ENCODE assay signal across 1 cellular context in genomic region chr2:158181171-158181570, GRCh38.
A peak's percentile ranks its signal among the peaks of the same experiment; 100 is the strongest.
TF ChIP-seq lines count a peak whose summit lies in the region.

No MANE protein-coding gene starts in this region.

TF ChIP-seq in HepG2, 621 proteins besides CTCF, POLR2A, EP300 and RAD21 (continued from another document):
- peak; percentile 74; the same call in 1 of the 2 replicates for TF ChIP-seq AHDC1 (CRISPR knock-in tag; IDR thresholded peaks at IDR 0.05; ENCODE audit: borderline replicate concordance)
- TF ChIP-seq FOSL2 (CRISPR knock-in tag; IDR thresholded peaks at IDR 0.05) = peak; percentile 86
- peak; percentile 47; the same call in 1 of the 2 replicates for TF ChIP-seq RARA (CRISPR knock-in tag; IDR thresholded peaks at IDR 0.05)
- TF ChIP-seq XRCC5 (optimal IDR thresholded peaks at IDR 0.05; ENCODE audit: low read length) = peak; percentile 17
- TF ChIP-seq ELF3 (CRISPR knock-in tag; IDR thresholded peaks at IDR 0.05) = peak; percentile 32; the same call in 1 of the 2 replicates
- peak; percentile 78; the same call in 1 of the 2 replicates for TF ChIP-seq HOMEZ (CRISPR knock-in tag; IDR thresholded peaks at IDR 0.05; ENCODE audit: low read depth)
- peak; percentile 30; the same call in 1 of the 2 replicates for TF ChIP-seq SOX13 (IDR thresholded peaks at IDR 0.05)
- TF ChIP-seq SOX13 (CRISPR knock-in tag; conservative IDR thresholded peaks at IDR 0.05 in 1 of 2, IDR thresholded peaks at IDR 0.05 in 1 of 2) = peak in 1 of 2 experiments; percentile 53; a peak in 1 of 4 replicates
- TF ChIP-seq ZNF644 (CRISPR knock-in tag; IDR thresholded peaks at IDR 0.05; ENCODE audit: low read depth) = peak; percentile 77
- peak; percentile 26; the same call in 1 of the 2 replicates for TF ChIP-seq TCF7 (IDR thresholded peaks at IDR 0.05; ENCODE audit: low read depth)
- peak; percentile 99 for TF ChIP-seq MAFK (conservative IDR thresholded peaks at IDR 0.05 in 1 of 2, IDR thresholded peaks at IDR 0.05 in 1 of 2; ENCODE audit: low read length in 2 of 2)
- TF ChIP-seq MAFF (IDR thresholded peaks at IDR 0.05; ENCODE audit: low read depth, low read length) = peak; percentile 99
- TF ChIP-seq GPBP1L1 (CRISPR knock-in tag; IDR thresholded peaks at IDR 0.05) = no peak
- no peak for TF ChIP-seq ZNF660 (CRISPR knock-in tag; IDR thresholded peaks at IDR 0.05; ENCODE audit: borderline replicate concordance, low read depth)
- TF ChIP-seq FOXA3 (CRISPR knock-in tag; IDR thresholded peaks at IDR 0.05) = peak; percentile 71
- TF ChIP-seq SOX5 (CRISPR knock-in tag; IDR thresholded peaks at IDR 0.05; ENCODE audit: borderline replicate concordance) = peak; percentile 55; the same call in 1 of the 2 replicates
- peak; percentile 30 for TF ChIP-seq TEAD3 (CRISPR knock-in tag; optimal IDR thresholded peaks at IDR 0.05; ENCODE audit: borderline replicate concordance)
- TF ChIP-seq, protein P1, sequence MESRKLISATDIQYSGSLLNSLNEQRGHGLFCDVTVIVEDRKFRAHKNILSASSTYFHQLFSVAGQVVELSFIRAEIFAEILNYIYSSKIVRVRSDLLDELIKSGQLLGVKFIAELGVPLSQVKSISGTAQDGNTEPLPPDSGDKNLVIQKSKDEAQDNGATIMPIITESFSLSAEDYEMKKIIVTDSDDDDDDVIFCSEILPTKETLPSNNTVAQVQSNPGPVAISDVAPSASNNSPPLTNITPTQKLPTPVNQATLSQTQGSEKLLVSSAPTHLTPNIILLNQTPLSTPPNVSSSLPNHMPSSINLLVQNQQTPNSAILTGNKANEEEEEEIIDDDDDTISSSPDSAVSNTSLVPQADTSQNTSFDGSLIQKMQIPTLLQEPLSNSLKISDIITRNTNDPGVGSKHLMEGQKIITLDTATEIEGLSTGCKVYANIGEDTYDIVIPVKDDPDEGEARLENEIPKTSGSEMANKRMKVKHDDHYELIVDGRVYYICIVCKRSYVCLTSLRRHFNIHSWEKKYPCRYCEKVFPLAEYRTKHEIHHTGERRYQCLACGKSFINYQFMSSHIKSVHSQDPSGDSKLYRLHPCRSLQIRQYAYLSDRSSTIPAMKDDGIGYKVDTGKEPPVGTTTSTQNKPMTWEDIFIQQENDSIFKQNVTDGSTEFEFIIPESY (CRISPR knock-in tag; IDR thresholded peaks at IDR 0.05) = no peak
- peak; percentile 64 for TF ChIP-seq SAP130 (CRISPR knock-in tag; IDR thresholded peaks at IDR 0.05; ENCODE audit: low read depth)
- peak; percentile 54; the same call in 1 of the 2 replicates for TF ChIP-seq MAX (IDR thresholded peaks at IDR 0.05)
- TF ChIP-seq ZNF12 (CRISPR knock-in tag; IDR thresholded peaks at IDR 0.05) = 0 out of 2 replicates have a peak, but pooled peaks have one; percentile 31
- peak; percentile 35; the same call in 1 of the 2 replicates for TF ChIP-seq TBX2 (CRISPR knock-in tag; IDR thresholded peaks at IDR 0.05; ENCODE audit: borderline replicate concordance)
- peak; percentile 61; the same call in 1 of the 2 replicates for TF ChIP-seq FOXK1 (CRISPR knock-in tag; IDR thresholded peaks at IDR 0.05; ENCODE audit: borderline replicate concordance, low read depth)
- TF ChIP-seq RXRB (CRISPR knock-in tag; IDR thresholded peaks at IDR 0.05; ENCODE audit: borderline replicate concordance) = peak; percentile 51; the same call in 1 of the 2 replicates
- TF ChIP-seq ARID5B (CRISPR knock-in tag; IDR thresholded peaks at IDR 0.05) = peak; percentile 81
- peak; percentile 55; the same call in 1 of the 2 replicates for TF ChIP-seq GATAD2A (CRISPR knock-in tag; IDR thresholded peaks at IDR 0.05)
- no peak for TF ChIP-seq ZNF710 (CRISPR knock-in tag; IDR thresholded peaks at IDR 0.05; ENCODE audit: borderline replicate concordance)
- 0 out of 4 replicates have a peak, but pooled peaks of 1 of the 2 experiments have one; percentile 14 for TF ChIP-seq ATF4 (CRISPR knock-in tag; IDR thresholded peaks at IDR 0.05)
- TF ChIP-seq MEIS2 (CRISPR knock-in tag; IDR thresholded peaks at IDR 0.05) = peak; percentile 16; the same call in 1 of the 2 replicates
- TF ChIP-seq RCOR2 (CRISPR knock-in tag; IDR thresholded peaks at IDR 0.05) = 0 out of 2 replicates have a peak, but pooled peaks have one; percentile 12
- TF ChIP-seq HNF4G (IDR thresholded peaks at IDR 0.05; ENCODE audit: borderline replicate concordance, low read depth, low read length) = no peak
- no peak for TF ChIP-seq HNF4G (CRISPR knock-in tag; IDR thresholded peaks at IDR 0.05; ENCODE audit: borderline replicate concordance, low read depth)
- no peak for TF ChIP-seq ZFAT (CRISPR knock-in tag; conservative IDR thresholded peaks at IDR 0.05)
- TF ChIP-seq NR2F6 (IDR thresholded peaks at IDR 0.05) = no peak
- TF ChIP-seq NR2F6 (CRISPR knock-in tag; IDR thresholded peaks at IDR 0.05) = peak; percentile 19; the same call in 1 of the 2 replicates
- TF ChIP-seq ZNF788 (CRISPR knock-in tag; IDR thresholded peaks at IDR 0.05; ENCODE audit: borderline replicate concordance) = no peak
